8 cellular contexts compared by ENCODE assay signal in genomic region chr20:47359533-47360206, GRCh38. TPM values are rescaled to one million over a fixed set of nuclear protein-coding genes. Genes with fewer than 3 reads are reported as not detected.
DNase-seq lines count a peak whose midpoint lies in the region; ATAC-seq and TF ChIP-seq lines count a peak whose summit lies in the region.

No MANE protein-coding gene starts in this region.

- DNase-seq in GM23248 (no peak), SJCRH30 (no peak), heart left ventricle (peak in 1 of 5 donors; percentile 29), sigmoid colon (no peak), NCI-H82 treated with DMSO at 0.1 percent for 48 hours (lab: John Stamatoyannopoulos, UW; ENCODE audit: unreplicated experiment) (no peak), NOMO-1 treated with dmso at 0.1 percent for 144 hours (lab: John Stamatoyannopoulos, UW; ENCODE audit: unreplicated experiment) (no peak), ecto neural progenitor cell (ENCODE audit: low spot score) (no peak)
- no peak for DNase-seq in activated CD4-positive, alpha-beta T cell treated with anti-CD3 and anti-CD28 coated beads for 4 hours

- H3K9me2 ChIP-seq in GM23248 (ENCODE audit: insufficient read depth) = no peaks in the 10 kb centered on the region

- H3K27me3 ChIP-seq in GM23248 (replicated peaks; ENCODE audit: insufficient read depth) = no peaks in the 10 kb centered on the region
- H3K27me3 ChIP-seq in SJCRH30 = no peaks in the 10 kb centered on the region
- H3K27me3 ChIP-seq in heart left ventricle = no peaks in the 10 kb centered on the region
- H3K27me3 ChIP-seq in sigmoid colon = no peaks in the 10 kb centered on the region

- no peak for TF ChIP-seq CTCF in heart left ventricle (IDR thresholded peaks at IDR 0.05)
- no peak for TF ChIP-seq CTCF in sigmoid colon (IDR thresholded peaks at IDR 0.05)

- H3K4me1 ChIP-seq in GM23248 (ENCODE audit: insufficient read depth) (peaks cover 64% of the 10 kb centered on the region), SJCRH30 (peaks cover 49% of the 10 kb centered on the region), heart left ventricle (peaks cover 29 to 81% (median 72%) of the 10 kb centered on the region in 12 donors), sigmoid colon (peaks cover 0 to 81% (median 70%) of the 10 kb centered on the region in 4 donors)

- no peaks in the 10 kb centered on the region for H3K9me3 ChIP-seq in GM23248 (ENCODE audit: low read depth)
- H3K9me3 ChIP-seq in SJCRH30 (replicated peaks) = no peaks in the 10 kb centered on the region
- H3K9me3 ChIP-seq in heart left ventricle = no peaks in the 10 kb centered on the region
- H3K9me3 ChIP-seq in sigmoid colon = no peaks in the 10 kb centered on the region

- TF ChIP-seq POLR2A in heart left ventricle (IDR thresholded peaks at IDR 0.05) (no peak), sigmoid colon (IDR thresholded peaks at IDR 0.05) (no peak)

- H3K27ac ChIP-seq in GM23248 = peak overlapping the region; percentile 94
- H3K27ac ChIP-seq in SJCRH30 = peak overlapping the region; percentile 95
- peak overlapping the region; percentile 94 to 99 (median 98) for H3K27ac ChIP-seq in heart left ventricle
- H3K27ac ChIP-seq in sigmoid colon = peak overlapping the region; percentile 99 to 100 (median 99)

- H3K4me3 ChIP-seq in GM23248 (peak overlapping the region; percentile 33), SJCRH30 (peak overlapping the region; percentile 56), heart left ventricle (no peak overlapping the region), sigmoid colon (no peak overlapping the region)

- peaks cover 17% of the 10 kb centered on the region for H3K79me2 ChIP-seq in GM23248 (ENCODE audit: insufficient read depth)

- peaks cover 56% of the 10 kb centered on the region for H3F3A ChIP-seq in GM23248 (ENCODE audit: insufficient read depth)

- H4K20me1 ChIP-seq in GM23248 (ENCODE audit: insufficient read depth) = no peaks in the 10 kb centered on the region

- peak in 1 of 4 donors; percentile 1 for ATAC-seq in heart left ventricle

- H3K36me3 ChIP-seq in GM23248 (ENCODE audit: low read depth) = no peaks in the 10 kb centered on the region
- H3K36me3 ChIP-seq in SJCRH30 = no peaks in the 10 kb centered on the region
- H3K36me3 ChIP-seq in heart left ventricle = no peaks in the 10 kb centered on the region
- no peaks in the 10 kb centered on the region for H3K36me3 ChIP-seq in sigmoid colon

- intact Hi-C loops in heart left ventricle (cut with DNase I) = loop anchor here (1.0 to 5.0 kb wide), 12 partner anchors 27 to 87 kb away; no protein-coding TSS in a partner anchor
- intact Hi-C loops in sigmoid colon (cut with DNase I) = loop anchor here (1.0 kb wide), 1 partner anchor 42 kb away; no protein-coding TSS in a partner anchor

- H2AFZ ChIP-seq in GM23248 = peak overlapping the region; percentile 81

- peak overlapping the region; percentile 82 for H3K9ac ChIP-seq in GM23248

- WGBS in GM23248 (ENCODE audit: low coverage in 1 of 2, low lambda C conversion rate in 2 of 2, missing lambda C conversion rate in 2 of 2), 2 experiments = 86% methylated on average over 7 of the region's 7 CpGs
- 68 to 74% (median 69%) methylated on average over 7 of the region's 7 CpGs for WGBS in heart left ventricle, 4 donors
- WGBS in sigmoid colon, 2 donors = 54 to 73% methylated on average over 7 of the region's 7 CpGs

- H3K4me2 ChIP-seq in GM23248 (ENCODE audit: unreplicated experiment) = peak overlapping the region; percentile 71

- in situ Hi-C loops in GM23248 (cut with MboI) = no loop called here

- no peak for TF ChIP-seq EP300 in sigmoid colon (IDR thresholded peaks at IDR 0.05)

RNA-seq across cellular contexts. Expression of gene ZMYND8, which starts 3.2 kb away (rescaled TPM):
- 10.2 and 14.3 TPM in 2 replicates for total RNA-seq in GM23248 (2014; rRNA removed; shearing (Covaris generic))
- polyA plus RNA-seq in GM23248 (2016; fragmentation: Nextera tagmentation; extraction: Ambion mirVana) = 12.1 and 12.4 TPM in 2 replicates
- total RNA-seq in SJCRH30 (2014; rRNA removed; shearing (Covaris generic)) = 45.4 and 45.8 TPM in 2 replicates
- 10 to 100 TPM; 21.7 to 46.4 (median 28.9) TPM for total RNA-seq in heart left ventricle
- 10 to 100 TPM; 11.3 to 11.9 TPM for polyA plus RNA-seq in heart left ventricle
- total RNA-seq in sigmoid colon = 10 to 100 TPM; 24.8 to 46.0 (median 29.3) TPM
- 10 to 100 TPM in 2 of 3 donors, 1 to 10 TPM in 1; 7.8 to 23.2 (median 11.3) TPM for polyA plus RNA-seq in sigmoid colon

Comparison
In these comparisons a context has a peak if more than half of its experiments do, and no peak if none do; other contexts are left out.
1. H3K4me3 ChIP-seq: peak in GM23248 (single experiment) and SJCRH30 (single experiment); none in heart left ventricle (0 of 12) and sigmoid colon (0 of 4).
2. Peak in every context shown above with its lines, with median percentiles within 50 percentile points of each other: H3K27ac ChIP-seq.